Comparison of ENCODE assay signal across 18 cellular contexts in genomic region chr1:114215426-114215825, GRCh38.
DNase-seq lines count a peak whose midpoint lies in the region; ATAC-seq lines count a peak whose summit lies in the region.
"Had no signal": no experiment of that assay in that cellular context is flagged by ENCODE, and none has a peak within 500 bp of the region (broad histone marks: within the 10 kb centered on the region; RNA-seq: fewer than 3 reads in every experiment).

No MANE protein-coding gene starts in this region.

- intact Hi-C loops in posterior vena cava (cut with DNase I) = no loop called here

- ATAC-seq in HG03159 (IDR thresholded peaks at IDR 0.05; ENCODE audit: unreplicated experiment) = no peak
- ATAC-seq: stimulated activated naive CD8-positive, alpha-beta T cell treated with anti-CD3 and anti-CD28 coated beads, Interleukin-15, amount 100 ng/mL, for 72 hours; WTC11 had no signal

- DNase-seq in SIG-M5 treated with dmso at 0.1 percent for 504 hours (lab: John Stamatoyannopoulos, UW; ENCODE audit: unreplicated experiment) (peak; percentile 53), SIG-M5 (lab: John Stamatoyannopoulos, UW) (no peak), OCI-M1 (lab: John Stamatoyannopoulos, UW) (peak; percentile 5), cerebellar cortex (ENCODE audit: low spot score) (peak; percentile 78), dermis blood vessel endothelial cell (no peak), posterior vena cava (ENCODE audit: low spot score) (no peak), NCI-H345 treated with DMSO at 0.1 percent for 48 hours (lab: John Stamatoyannopoulos, UW; ENCODE audit: unreplicated experiment) (no peak)
- DNase-seq: ACHN; activated CD4-positive, alpha-beta memory T cell treated with anti-CD3 and anti-CD28 coated beads, Interleukin-2, amount 10 ng/mL, durations not matched to agents 7 days and 5 days; activated T-cell treated with anti-CD3 and anti-CD28 coated beads, Interleukin-2, amount 50 U/mL, for 48 hours; CD8-positive, alpha-beta memory T cell; Karpas-422; left ventricle myocardium inferior; NCI-H1417 treated with DMSO at 0.1 percent for 48 hours; Right ventricle myocardium superior; stimulated activated naive CD8-positive, alpha-beta T cell treated with anti-CD3 and anti-CD28 coated beads, Interleukin-15, amount 100 ng/mL, for 72 hours had no signal

Comparison
In these comparisons a context has a peak if more than half of its experiments do, and no peak if none do; other contexts are left out.
1. DNase-seq: peak in SIG-M5 treated with dmso at 0.1 percent for 504 hours (single experiment), OCI-M1 (single experiment) and cerebellar cortex (single experiment); none in SIG-M5 (single experiment), dermis blood vessel endothelial cell (single experiment), posterior vena cava (single experiment) and NCI-H345 treated with DMSO at 0.1 percent for 48 hours (single experiment).